Comparison of ENCODE assay signal across 8 cellular contexts in genomic region chr7:100584677-100585510, GRCh38. TPM values are rescaled to one million over a fixed set of nuclear protein-coding genes. Genes with fewer than 3 reads are reported as not detected.
DNase-seq lines count a peak whose midpoint lies in the region; ATAC-seq and TF ChIP-seq lines count a peak whose summit lies in the region.

No MANE protein-coding gene starts in this region.

- intact Hi-C loops in activated naive CD4-positive, alpha-beta T cell treated with anti-CD3 and anti-CD28 coated beads for 36 hours (cut with micrococcal nuclease), result no loop called here
- intact Hi-C loops in PC-9 (cut with micrococcal nuclease; ENCODE audit: unreplicated experiment), result loop anchor here (5.0 to 10.0 kb wide), 3 partner anchors 107 to 500 kb away; partner anchors contain the start of genes EPHB4, GIGYF1 and TRIM56

- H3K27me3 Mint-ChIP-seq in activated naive CD4-positive, alpha-beta T cell treated with anti-CD3 and anti-CD28 coated beads for 36 hours (ENCODE audit: low read depth), result no peaks in the 10 kb centered on the region
- H3K27me3 Mint-ChIP-seq in mesothelial cell of epicardium (ENCODE audit: low read depth), result no peaks in the 10 kb centered on the region

- peak overlapping the region; percentile 89 for H3K4me3 Mint-ChIP-seq in activated naive CD4-positive, alpha-beta T cell treated with anti-CD3 and anti-CD28 coated beads for 36 hours
- peak overlapping the region; percentile 91 for H3K4me3 Mint-ChIP-seq in mesothelial cell of epicardium

- H3K4me2 ChIP-seq in PC-9, result peak overlapping the region; percentile 85

- no peaks in the 10 kb centered on the region for H3K9me3 Mint-ChIP-seq in activated naive CD4-positive, alpha-beta T cell treated with anti-CD3 and anti-CD28 coated beads for 36 hours
- H3K9me3 Mint-ChIP-seq in mesothelial cell of epicardium, result no peaks in the 10 kb centered on the region

- H3K9me3 ChIP-seq in PC-9 (ENCODE audit: insufficient read depth, low read depth), result no peaks in the 10 kb centered on the region
- no peaks in the 10 kb centered on the region for H3K9me3 ChIP-seq in effector memory CD4-positive, alpha-beta T cell (ENCODE audit: control insufficient read depth, low read length)

- H3K4me1 Mint-ChIP-seq in activated naive CD4-positive, alpha-beta T cell treated with anti-CD3 and anti-CD28 coated beads for 36 hours (ENCODE audit: low read depth), result peaks cover 29% of the 10 kb centered on the region
- peaks cover 43% of the 10 kb centered on the region for H3K4me1 Mint-ChIP-seq in mesothelial cell of epicardium

- no peaks in the 10 kb centered on the region for H3K9me2 ChIP-seq in PC-9 (ENCODE audit: insufficient read depth)

- TF ChIP-seq CTCF in PC-9 (conservative IDR thresholded peaks at IDR 0.05), result no peak
- TF ChIP-seq CTCF in mesothelial cell of epicardium (IDR thresholded peaks at IDR 0.05; ENCODE audit: unreplicated experiment), result no peak

- H3K4me3 ChIP-seq in PC-9 (peak overlapping the region; percentile 60), urinary bladder (ENCODE audit: low read depth, low read length) (peak overlapping the region; percentile 90)
- peak overlapping the region; percentile 95 for H3K4me3 ChIP-seq in effector memory CD4-positive, alpha-beta T cell (ENCODE audit: insufficient read depth, low read depth, low read length, poor library complexity, severe bottlenecking)

- BruUV-seq in PC-9 (replicated peaks; lab: Mats Ljungman, UMichigan), result TSS peak; percentile 51

- H3K27ac Mint-ChIP-seq in activated naive CD4-positive, alpha-beta T cell treated with anti-CD3 and anti-CD28 coated beads for 36 hours, result peak overlapping the region; percentile 97
- H3K27ac Mint-ChIP-seq in mesothelial cell of epicardium, result peak overlapping the region; percentile 96

- ATAC-seq in HG02840 (IDR thresholded peaks at IDR 0.05; ENCODE audit: low FRiP score, unreplicated experiment) (no peak), HG03354 (IDR thresholded peaks at IDR 0.05; ENCODE audit: poor library complexity, severe bottlenecking, unreplicated experiment) (no peak)

- peaks cover 23% of the 10 kb centered on the region for H3F3A ChIP-seq in PC-9 (ENCODE audit: insufficient read depth, low read depth)

- H3K27ac ChIP-seq in PC-9, result peak overlapping the region; percentile 75
- H3K27ac ChIP-seq in effector memory CD4-positive, alpha-beta T cell (ENCODE audit: insufficient read depth, low read length, poor library complexity, severe bottlenecking), result peak overlapping the region; percentile 95
- peak overlapping the region; percentile 46 for H3K27ac ChIP-seq in urinary bladder (ENCODE audit: low read depth)

- whole genome bisulfite sequencing in urinary bladder, result 8% methylated on average over 20 of the region's 20 CpGs

- peaks cover 2% of the 10 kb centered on the region; the same call in 1 of the 2 replicates for H4K20me1 ChIP-seq in PC-9 (ENCODE audit: insufficient read depth)

- DNase-seq in activated naive CD4-positive, alpha-beta T cell treated with anti-CD3 and anti-CD28 coated beads for 36 hours, result peak; percentile 37
- no peak for DNase-seq in activated naive CD4-positive, alpha-beta T cell (lab: John Stamatoyannopoulos, UW)
- DNase-seq in PC-9 (peak; percentile 79 to 91), mesothelial cell of epicardium (ENCODE audit: low spot score in 2 of 2, unreplicated experiment in 2 of 2) (no peak)
- no peak for DNase-seq in effector memory CD4-positive, alpha-beta T cell

- H3K36me3 ChIP-seq in PC-9 (ENCODE audit: low read depth) (0 out of 2 replicates have a peak, but pooled peaks cover 10% of the 10 kb centered on the region), urinary bladder (ENCODE audit: insufficient read depth) (no peaks in the 10 kb centered on the region)
- H3K36me3 ChIP-seq in effector memory CD4-positive, alpha-beta T cell (ENCODE audit: control insufficient read depth, insufficient read depth, low read length), result peaks cover 23% of the 10 kb centered on the region

- POLR2A ChIA-PET in PC-9 (lab: Charles Lee; ENCODE audit: unreplicated experiment), result interaction anchor here (0.6 to 2.6 kb wide), 11 partner anchors 14 to 532 kb away, joined by 3 to 53 read pairs (median 6); partner anchors contain the start of genes MOSPD3, SLC12A9 and ZCWPW1

- H3K27me3 ChIP-seq in PC-9 (ENCODE audit: insufficient read depth, low read depth), result no peaks in the 10 kb centered on the region
- no peaks in the 10 kb centered on the region for H3K27me3 ChIP-seq in effector memory CD4-positive, alpha-beta T cell (replicated peaks; ENCODE audit: control insufficient read depth, insufficient read depth, low read length, poor library complexity, severe bottlenecking)

- H3K36me3 Mint-ChIP-seq in activated naive CD4-positive, alpha-beta T cell treated with anti-CD3 and anti-CD28 coated beads for 36 hours (ENCODE audit: low read depth), result peaks cover 1% of the 10 kb centered on the region
- H3K36me3 Mint-ChIP-seq in mesothelial cell of epicardium, result no peaks in the 10 kb centered on the region

- H3K4me1 ChIP-seq in PC-9 (replicated peaks; ENCODE audit: insufficient read depth), result peaks cover 19% of the 10 kb centered on the region
- H3K4me1 ChIP-seq in effector memory CD4-positive, alpha-beta T cell (ENCODE audit: control insufficient read depth, insufficient read depth, low read length, poor library complexity, severe bottlenecking), result peaks cover 46% of the 10 kb centered on the region
- no peaks in the 10 kb centered on the region for H3K4me1 ChIP-seq in urinary bladder (ENCODE audit: insufficient read depth)

- H3K79me2 ChIP-seq in PC-9 (ENCODE audit: low read depth), result peaks cover 29% of the 10 kb centered on the region

- CTCF ChIA-PET in activated naive CD4-positive, alpha-beta T cell treated with anti-CD3 and anti-CD28 coated beads for 36 hours (lab: Charles Lee), result interaction anchor here (0.8 to 4.6 kb wide), 11 partner anchors 13 to 141 kb away, joined by 3 to 30 read pairs (median 5); partner anchors contain the start of genes GIGYF1, MOSPD3 and POP7
- CTCF ChIA-PET in PC-9 (lab: Charles Lee), result interaction anchor here (0.6 to 1.7 kb wide), 2 partner anchors 27 to 121 kb away, joined by 4 to 7 read pairs; partner anchors contain the start of gene POP7

- peak overlapping the region; percentile 66 for H2AFZ ChIP-seq in PC-9

RNA-seq across cellular contexts. Expression of gene LRCH4, which starts 1.0 kb away (rescaled TPM):
- 10 to 100 TPM; 78.0 to 81.2 TPM for total RNA-seq in activated naive CD4-positive, alpha-beta T cell treated with anti-CD3 and anti-CD28 coated beads for 36 hours
- total RNA-seq in PC-9 (2021), result 86.6 and 89.6 TPM in 2 replicates
- 117 to 128 TPM (median 127 TPM) in 3 replicates for total RNA-seq in mesothelial cell of epicardium
- 13.7 TPM for total RNA-seq in urinary bladder
- 33.0 TPM for polyA plus RNA-seq in urinary bladder

RNA-seq across cellular contexts. Expression of gene FBXO24, which starts 1.2 kb away (rescaled TPM):
- total RNA-seq in activated naive CD4-positive, alpha-beta T cell treated with anti-CD3 and anti-CD28 coated beads for 36 hours, result 1 to 10 TPM; 1.5 to 2.6 TPM
- 2.7 and 4.6 TPM in 2 replicates for total RNA-seq in PC-9 (2021)
- total RNA-seq in mesothelial cell of epicardium, result 0.54 to 0.93 TPM (median 0.64 TPM) in 3 replicates
- total RNA-seq in urinary bladder, result 1.6 TPM
- 0.57 TPM for polyA plus RNA-seq in urinary bladder

RNA-seq across cellular contexts. Expression of gene SAP25, which starts 11.2 kb away (rescaled TPM):
- total RNA-seq in activated naive CD4-positive, alpha-beta T cell treated with anti-CD3 and anti-CD28 coated beads for 36 hours, result 10 to 100 TPM; 13.7 to 15.7 TPM
- total RNA-seq in PC-9 (2021), result 11.0 and 15.3 TPM in 2 replicates
- 7.9 to 13.5 TPM (median 10.6 TPM) in 3 replicates for total RNA-seq in mesothelial cell of epicardium
- not detected for total RNA-seq in urinary bladder
- polyA plus RNA-seq in urinary bladder, result 2.5 TPM

RNA-seq across cellular contexts. Expression of gene PCOLCE, which starts 17.3 kb away (rescaled TPM):
- 1 to 10 TPM; 5.8 to 6.8 TPM for total RNA-seq in activated naive CD4-positive, alpha-beta T cell treated with anti-CD3 and anti-CD28 coated beads for 36 hours
- 25.1 and 35.2 TPM in 2 replicates for total RNA-seq in PC-9 (2021)
- total RNA-seq in mesothelial cell of epicardium, result 461 to 479 TPM (median 479 TPM) in 3 replicates
- 124 TPM for total RNA-seq in urinary bladder
- polyA plus RNA-seq in urinary bladder, result 89.5 TPM

RNA-seq across cellular contexts. Expression of gene MOSPD3, which starts 27.4 kb away (rescaled TPM):
- 10 to 100 TPM; 12.3 to 13.0 TPM for total RNA-seq in activated naive CD4-positive, alpha-beta T cell treated with anti-CD3 and anti-CD28 coated beads for 36 hours
- total RNA-seq in PC-9 (2021) (38.1 and 38.8 TPM in 2 replicates), mesothelial cell of epicardium (22.5 to 25.9 TPM (median 24.7 TPM) in 3 replicates), urinary bladder (5.3 TPM)
- 30.4 TPM for polyA plus RNA-seq in urinary bladder

Comparison
In these comparisons a context has a peak if more than half of its experiments do, and no peak if none do; other contexts are left out.
1. DNase-seq: peak in activated naive CD4-positive, alpha-beta T cell treated with anti-CD3 and anti-CD28 coated beads for 36 hours (single experiment) and PC-9 (2 of 2); none in activated naive CD4-positive, alpha-beta T cell (0 of 4), effector memory CD4-positive, alpha-beta T cell (0 of 3) and mesothelial cell of epicardium (0 of 2).
2. Peak in every context shown above with its lines, with median percentiles within 50 percentile points of each other: H3K27ac ChIP-seq and H3K4me3 ChIP-seq.